10 cellular contexts compared by ENCODE assay signal in the genomic region with DNA sequence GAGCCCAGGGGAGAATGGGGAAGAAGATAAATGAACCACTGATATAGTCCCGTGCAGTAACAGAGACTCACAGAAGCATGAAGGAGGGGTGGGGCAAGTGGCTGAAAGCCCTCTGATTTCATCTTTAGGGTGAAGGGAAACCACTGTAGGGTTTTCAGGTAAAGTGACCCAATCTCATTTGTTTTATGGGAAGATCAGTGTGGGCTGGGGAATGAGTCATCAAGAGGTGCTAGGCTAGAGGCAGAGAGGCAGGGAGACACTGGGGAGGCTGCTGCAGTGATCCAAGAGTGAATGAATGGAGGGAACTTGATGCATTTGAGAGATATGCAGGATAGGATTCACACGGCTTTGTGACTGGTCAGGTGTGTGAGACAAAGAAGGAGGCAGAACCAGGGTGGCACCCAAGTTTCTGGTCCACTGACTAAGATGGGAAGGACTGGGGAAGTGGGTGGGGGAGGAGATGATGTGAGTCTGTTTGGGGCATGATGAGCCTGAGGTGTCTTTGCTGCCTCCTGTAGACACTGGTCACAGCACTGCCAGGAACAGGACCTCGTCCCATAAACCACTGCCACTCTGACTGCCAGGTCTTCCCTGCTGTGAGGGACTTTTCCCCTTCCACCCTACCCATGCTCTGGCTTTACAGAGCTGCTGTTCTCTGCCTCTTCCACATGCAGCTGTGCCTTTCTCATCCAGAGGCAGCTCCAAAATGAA.
A peak's percentile ranks its signal among the peaks of the same experiment; 100 is the strongest.
DNase-seq lines count a peak whose midpoint lies in the region; ATAC-seq and TF ChIP-seq lines count a peak whose summit lies in the region.
"Had no signal": no experiment of that assay in that cellular context is flagged by ENCODE, and none has a peak within 500 bp of the region (broad histone marks: within the 10 kb centered on the region; RNA-seq: fewer than 3 reads in every experiment).

No MANE protein-coding gene starts in this region.

- no peak for TF ChIP-seq POLR2A in GM18505 (IDR thresholded peaks at IDR 0.05; ENCODE audit: borderline replicate concordance, extremely low read depth, insufficient read depth, insufficient read length)

- DNase-seq in kidney tubule cell (ENCODE audit: low spot score) (peak; percentile 77), ACHN (no peak), EL (no peak)
- DNase-seq: CD4-positive, alpha-beta T cell had no signal

- in situ Hi-C loops in ACHN (cut with HindIII; ENCODE audit: low pct_ligation_motif_present, low pct_unique_long_range_greater_than_20kb, low sequenced_read_pairs): no loop called here

- ATAC-seq in GM18505 (IDR thresholded peaks at IDR 0.05; ENCODE audit: unreplicated experiment) (peak; percentile 82), GM21423 (IDR thresholded peaks at IDR 0.05; ENCODE audit: unreplicated experiment) (peak; percentile 47), HG03432 (IDR thresholded peaks at IDR 0.05; ENCODE audit: unreplicated experiment) (peak; percentile 78), GM19467 (IDR thresholded peaks at IDR 0.05; ENCODE audit: unreplicated experiment) (no peak), GM18873 (IDR thresholded peaks at IDR 0.05; ENCODE audit: low FRiP score, unreplicated experiment) (no peak)
- ATAC-seq: esophagus mucosa had no signal

Comparison
In these comparisons a context has a peak if more than half of its experiments do, and no peak if none do; other contexts are left out.
1. ATAC-seq: peak in GM18505 (single experiment), GM21423 (single experiment) and HG03432 (single experiment); none in GM19467 (single experiment) and GM18873 (single experiment).